17 cellular contexts compared by ENCODE assay signal in genomic region chr16:85125570-85126382, GRCh38. TPM values are rescaled to one million over a fixed set of nuclear protein-coding genes. Genes with fewer than 3 reads are reported as not detected.
DNase-seq lines count a peak whose midpoint lies in the region; ATAC-seq and TF ChIP-seq lines count a peak whose summit lies in the region.
"Had no signal": no experiment of that assay in that cellular context is flagged by ENCODE, and none has a peak within 500 bp of the region (broad histone marks: within the 10 kb centered on the region; RNA-seq: fewer than 3 reads in every experiment).

No MANE protein-coding gene starts in this region.

- no peak for TF ChIP-seq POLR2A in suprapubic skin (IDR thresholded peaks at IDR 0.05)

- no peak for TF ChIP-seq EP300 in suprapubic skin (IDR thresholded peaks at IDR 0.05)

- no peaks in the 10 kb centered on the region for H3K27me3 ChIP-seq in psoas muscle (ENCODE audit: insufficient read depth in 3 of 3, low read length in 2 of 3)
- no peaks in the 10 kb centered on the region for H3K27me3 ChIP-seq in suprapubic skin
- H3K27me3 ChIP-seq: BLaER1, neural progenitor cell, right lobe of liver, thyroid gland had no signal

- intact Hi-C loops in Right ventricle myocardium superior (cut with DNase I) = no loop called here
- intact Hi-C loops in psoas muscle (cut with DNase I) = loop anchor here (2.0 to 5.0 kb wide), 3 partner anchors 27 to 45 kb away; no protein-coding TSS in a partner anchor

- CTCF ChIA-PET in HEK293 (lab: Yijun Ruan, JAX) = interaction anchor here (0.5 to 6.8 kb wide), 5 partner anchors 11 to 615 kb away, joined by 3 to 38 read pairs (median 3); no protein-coding TSS in a partner anchor

- no peaks in the 10 kb centered on the region for H3K36me3 ChIP-seq in HEK293 (ENCODE audit: control insufficient read depth in 2 of 2, insufficient read depth in 1 of 2, low read length in 2 of 2)
- no peaks in the 10 kb centered on the region for H3K36me3 ChIP-seq in psoas muscle (ENCODE audit: insufficient read depth in 1 of 2, low read depth in 1 of 2)
- H3K36me3 ChIP-seq in suprapubic skin = no peaks in the 10 kb centered on the region
- H3K36me3 ChIP-seq: BLaER1, neural progenitor cell, right lobe of liver, thyroid gland had no signal

- ATAC-seq in Right ventricle myocardium superior (ENCODE audit: poor library complexity) = peak; percentile 87
- ATAC-seq in psoas muscle = peak; percentile 64 to 80 (median 74)
- ATAC-seq in GM18870 (IDR thresholded peaks at IDR 0.05; ENCODE audit: unreplicated experiment) = no peak

- POLR2A ChIA-PET in HEK293 (lab: Yijun Ruan, JAX) = no interaction called here

- TF ChIP-seq CTCF in HEK293 (tag by site-specific recombination; IDR thresholded peaks at IDR 0.05) = no peak
- TF ChIP-seq CTCF in psoas muscle (IDR thresholded peaks at IDR 0.05) = no peak
- no peak for TF ChIP-seq CTCF in suprapubic skin (IDR thresholded peaks at IDR 0.05)

- DNase-seq in NCI-H446 treated with DMSO at 0.1 percent for 48 hours (lab: John Stamatoyannopoulos, UW) = peak; percentile 48
- peak; percentile 76 for DNase-seq in Right ventricle myocardium superior
- DNase-seq in psoas muscle = peak; percentile 56 to 89
- no peak for DNase-seq in NCI-H2227 treated with DMSO at 0.1 percent for 48 hours (lab: John Stamatoyannopoulos, UW)
- DNase-seq in suprapubic skin (ENCODE audit: low spot score in 2 of 2) = no peak
- DNase-seq: activated B cell treated with CpG ODN at 0.5 μM for 24 hours; activated effector memory CD4-positive, alpha-beta T cell treated with Interleukin-2 at 50 U/mL for 16 hours; erythroblast; stimulated activated CD4-positive, alpha-beta T cell treated with anti-CD3 and anti-CD28 coated beads, Interleukin-4, amount 100 ng/mL, for 24 hours; stimulated activated CD8-positive, alpha-beta memory T cell treated with anti-CD3 and anti-CD28 coated beads, Interleukin-4, amount 100 ng/mL, for 48 hours had no signal

- no peaks in the 10 kb centered on the region for H3K9me3 ChIP-seq in HEK293 (ENCODE audit: control insufficient read depth, insufficient read depth, low read depth, low read length)
- H3K9me3 ChIP-seq in psoas muscle = no peaks in the 10 kb centered on the region
- H3K9me3 ChIP-seq in suprapubic skin = no peaks in the 10 kb centered on the region
- H3K9me3 ChIP-seq: BLaER1, right lobe of liver, thyroid gland had no signal

- H3K4me1 ChIP-seq in HEK293 (ENCODE audit: control insufficient read depth, insufficient read depth, low read length) (peaks cover 4% of the 10 kb centered on the region), psoas muscle (peaks cover 46% of the 10 kb centered on the region), suprapubic skin (peaks cover 46% of the 10 kb centered on the region)

- 33 to 48% (median 36%) methylated on average over 15 of the region's 15 CpGs for WGBS in psoas muscle, 3 donors
- 67% methylated on average over 12 of the region's 15 CpGs for WGBS in suprapubic skin

- H3K27ac ChIP-seq in HEK293 (ENCODE audit: extremely low read depth, low read depth, low read length) (no peak overlapping the region), psoas muscle (peak overlapping the region; percentile 93), suprapubic skin (no peak overlapping the region)
- H3K27ac ChIP-seq: neural progenitor cell, right lobe of liver had no signal

- H3K4me3 ChIP-seq in HEK293 (ENCODE audit: low read depth, low read length) = no peak overlapping the region
- H3K4me3 ChIP-seq in psoas muscle = no peak overlapping the region
- H3K4me3 ChIP-seq in suprapubic skin = no peak overlapping the region
- H3K4me3 ChIP-seq: BLaER1, right lobe of liver, thyroid gland had no signal

TF ChIP-seq in HEK293, 187 proteins besides CTCF, POLR2A, EP300 and RAD21:
- TF ChIP-seq ZNF146 (tag by site-specific recombination; IDR thresholded peaks at IDR 0.05) (no peak), ZNF701 (tag by site-specific recombination; IDR thresholded peaks at IDR 0.05) (no peak), ZNF664 (tag by site-specific recombination; IDR thresholded peaks at IDR 0.05) (peak; percentile 82), INSM2 (tag by site-specific recombination; IDR thresholded peaks at IDR 0.05) (no peak), ZNF600 (tag by site-specific recombination; IDR thresholded peaks at IDR 0.05) (peak; percentile 92), ZNF341 (tag by site-specific recombination; IDR thresholded peaks at IDR 0.05; ENCODE audit: low read depth) (peak; percentile 48), ZBTB6 (tag by site-specific recombination; IDR thresholded peaks at IDR 0.05) (no peak), ZNF792 (tag by site-specific recombination; IDR thresholded peaks at IDR 0.05) (0 out of 2 replicates have a peak, but pooled peaks have one; percentile 59)

RNA-seq across cellular contexts. Expression of gene CIBAR2, which starts 13.5 kb away (rescaled TPM):
- total RNA-seq in Right ventricle myocardium superior (not detected), psoas muscle (under 1 TPM in 1 of 4 donors, not detected in 3; 0.36 TPM), suprapubic skin (not detected)
- not detected for polyA plus RNA-seq in psoas muscle
- total RNA-seq: activated B cell treated with CpG ODN at 0.5 μM for 24 hours, mesenteric fat pad, right lobe of liver, thyroid gland had no signal

Comparison
In these comparisons a context has a peak if more than half of its experiments do, and no peak if none do; other contexts are left out.
1. DNase-seq: peak in NCI-H446 treated with DMSO at 0.1 percent for 48 hours (single experiment), Right ventricle myocardium superior (single experiment) and psoas muscle (2 of 2); none in NCI-H2227 treated with DMSO at 0.1 percent for 48 hours (single experiment) and suprapubic skin (0 of 2).